13 cellular contexts compared by ENCODE assay signal in the genomic region with DNA sequence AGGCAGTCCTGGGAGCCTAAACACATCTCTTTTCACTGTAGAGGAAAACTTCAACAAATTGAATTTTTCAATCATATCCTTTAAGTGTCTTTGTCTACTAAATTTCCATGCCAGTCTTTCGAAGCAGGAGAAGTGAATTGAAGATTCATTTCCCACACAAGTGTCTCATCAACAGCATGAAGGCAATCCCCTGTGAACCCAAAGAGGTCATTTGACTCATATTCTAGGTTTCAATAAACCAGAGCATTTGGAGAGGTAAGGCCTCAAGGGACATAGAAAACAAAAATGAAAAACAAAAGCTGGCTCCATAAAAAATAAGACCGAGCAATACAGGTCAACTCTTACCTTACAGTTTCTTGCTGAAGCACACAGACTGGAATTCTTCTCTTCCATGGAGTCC.
DNase-seq lines count a peak whose midpoint lies in the region; ATAC-seq and TF ChIP-seq lines count a peak whose summit lies in the region.
"Had no signal": no experiment of that assay in that cellular context is flagged by ENCODE, and none has a peak within 500 bp of the region (broad histone marks: within the 10 kb centered on the region; RNA-seq: fewer than 3 reads in every experiment).

No MANE protein-coding gene starts in this region.

- ATAC-seq in GM19043 (IDR thresholded peaks at IDR 0.05; ENCODE audit: low read depth, unreplicated experiment): peak; percentile 60
- peak; percentile 78 for ATAC-seq in HG02759 (IDR thresholded peaks at IDR 0.05; ENCODE audit: unreplicated experiment)
- peak; percentile 76 for ATAC-seq in HG03442 (IDR thresholded peaks at IDR 0.05; ENCODE audit: unreplicated experiment)
- ATAC-seq: gastroesophageal sphincter, left colon, T-cell had no signal

- in situ Hi-C loops in GM13977 (cut with MboI; ENCODE audit: low pct_unique_long_range_greater_than_20kb, low sequenced_read_pairs, unreplicated experiment): no loop called here

- H3K27ac ChIP-seq in RWPE1: no peak overlapping the region
- H3K27ac ChIP-seq: gastroesophageal sphincter had no signal

- no peaks in the 10 kb centered on the region for H3K36me3 Mint-ChIP-seq in progenitor cell of endocrine pancreas (ENCODE audit: insufficient read depth)
- H3K36me3 Mint-ChIP-seq: T-cell had no signal

- H3K9me3 Mint-ChIP-seq in progenitor cell of endocrine pancreas (ENCODE audit: low read depth): no peaks in the 10 kb centered on the region
- H3K9me3 Mint-ChIP-seq: neural crest cell, T-cell had no signal

- H3K27me3 Mint-ChIP-seq in progenitor cell of endocrine pancreas: peaks cover 10% of the 10 kb centered on the region

- H3K4me1 Mint-ChIP-seq in progenitor cell of endocrine pancreas (ENCODE audit: low read depth): peaks cover 6% of the 10 kb centered on the region
- H3K4me1 Mint-ChIP-seq: neural crest cell, T-cell had no signal

- no peak overlapping the region for H3K27ac Mint-ChIP-seq in progenitor cell of endocrine pancreas
- H3K27ac Mint-ChIP-seq: T-cell had no signal

- TF ChIP-seq CTCF in GM13977 (IDR thresholded peaks at IDR 0.05; ENCODE audit: extremely low read depth, insufficient read depth, missing control alignments): no peak
- TF ChIP-seq CTCF in RWPE1 (conservative IDR thresholded peaks at IDR 0.05; ENCODE audit: low read depth): no peak
- no peak for TF ChIP-seq CTCF in progenitor cell of endocrine pancreas (IDR thresholded peaks at IDR 0.05; ENCODE audit: unreplicated experiment)

- POLR2A ChIA-PET in RWPE1 (lab: Yijun Ruan, JAX; ENCODE audit: low non-redundant PET): no interaction called here

- DNase-seq in GM13977 (ENCODE audit: low spot score) (peak; percentile 54), RWPE1 (ENCODE audit: low spot score) (no peak), NCI-H187 treated with DMSO at 0.1 percent for 48 hours (lab: John Stamatoyannopoulos, UW) (no peak), progenitor cell of endocrine pancreas (ENCODE audit: low spot score, unreplicated experiment) (no peak)
- no peak for DNase-seq in activated effector memory CD4-positive, alpha-beta T cell treated with Interleukin-2 at 50 U/mL for 16 hours
- DNase-seq: activated CD8-positive, alpha-beta memory T cell treated with anti-CD3 and anti-CD28 coated beads for 24 hours; left colon; T-cell had no signal

- CTCF ChIA-PET in RWPE1 (lab: Yijun Ruan, JAX): no interaction called here

- H3K4me3 Mint-ChIP-seq in progenitor cell of endocrine pancreas (ENCODE audit: low read depth): no peak overlapping the region
- H3K4me3 Mint-ChIP-seq: neural crest cell, T-cell had no signal
